20 cellular contexts compared by ENCODE assay signal in the genomic region with DNA sequence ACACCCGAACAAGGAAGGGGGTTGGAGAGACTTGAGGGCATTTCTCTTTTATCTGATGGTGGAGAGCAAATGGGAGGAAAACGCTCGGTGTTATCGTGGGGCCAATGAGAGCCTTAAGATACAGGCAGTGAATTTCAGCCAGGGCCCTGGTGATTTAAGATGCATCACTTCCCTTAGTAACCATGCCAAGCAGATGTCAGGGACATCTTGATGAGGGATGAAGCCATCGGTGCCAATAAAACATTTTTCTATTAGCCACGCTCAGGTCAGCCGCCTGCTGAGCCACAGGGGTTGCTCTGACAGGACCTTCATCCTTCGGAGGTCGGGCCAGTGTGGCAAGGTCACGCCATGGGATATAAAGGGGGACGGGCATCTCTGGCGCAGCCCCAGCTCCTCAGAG.
"Had no signal": no experiment of that assay in that cellular context is flagged by ENCODE, and none has a peak within 500 bp of the region (broad histone marks: within the 10 kb centered on the region; RNA-seq: fewer than 3 reads in every experiment).

No MANE protein-coding gene starts in this region.

- H3K27me3 ChIP-seq: breast epithelium, dorsolateral prefrontal cortex, gastroesophageal sphincter had no signal

- DNase-seq: activated B cell treated with CpG ODN at 0.5 μM for 24 hours; activated CD4-positive, alpha-beta T cell treated with anti-CD3 and anti-CD28 coated beads for 36 hours; activated CD4-positive, alpha-beta T cell treated with anti-CD3 and anti-CD28 coated beads, Interleukin-2, amount 50 U/mL, for 4 hours; activated CD8-positive, alpha-beta memory T cell treated with anti-CD3 and anti-CD28 coated beads for 24 hours; activated CD8-positive, alpha-beta memory T cell treated with anti-CD3 and anti-CD28 coated beads, Interleukin-2, amount 50 U/mL, for 4 hours; activated naive CD4-positive, alpha-beta T cell treated with Interleukin-2 at 50 U/mL for 16 hours; activated naive CD8-positive, alpha-beta T cell treated with anti-CD3 and anti-CD28 coated beads for 36 hours; activated T-cell treated with anti-CD3 and anti-CD28 coated beads, Interleukin-2, amount 50 U/mL, for 24 hours; dorsolateral prefrontal cortex; effector memory CD8-positive, alpha-beta T cell; head of caudate nucleus; left ventricle myocardium superior; mammary epithelial cell; stimulated activated CD4-positive, alpha-beta T cell treated with anti-CD3 and anti-CD28 coated beads, Interleukin-12 subunit alpha, Interleukin-12 subunit beta, amount 100 ng/mL, for 4 hours; stimulated activated CD4-positive, alpha-beta T cell treated with anti-CD3 and anti-CD28 coated beads, Interleukin-4, amount 100 ng/mL, for 4 hours; stimulated activated naive CD8-positive, alpha-beta T cell treated with anti-CD3 and anti-CD28 coated beads, Interleukin-15, Interleukin-2, amounts not matched to agents 100 U/mL and 50 U/mL, for 24 hours had no signal

- H3K27ac ChIP-seq: breast epithelium, gastroesophageal sphincter, parathyroid adenoma had no signal

- ATAC-seq: activated CD4-positive, alpha-beta T cell treated with anti-CD3 and anti-CD28 coated beads for 36 hours; effector memory CD8-positive, alpha-beta T cell; gastroesophageal sphincter; left ventricle myocardium superior; right cardiac atrium; stimulated activated naive CD8-positive, alpha-beta T cell treated with anti-CD3 and anti-CD28 coated beads, Interleukin-15, Interleukin-2, amounts not matched to agents 100 U/mL and 50 U/mL, for 24 hours had no signal

- H3K4me3 ChIP-seq: breast epithelium, dorsolateral prefrontal cortex, gastroesophageal sphincter had no signal

- H3K79me2 ChIP-seq: parathyroid adenoma had no signal

- H3K9me3 ChIP-seq: breast epithelium, gastroesophageal sphincter had no signal

- H3K36me3 ChIP-seq: breast epithelium, gastroesophageal sphincter had no signal

- H2AFZ ChIP-seq: parathyroid adenoma had no signal

- H3K9ac ChIP-seq: parathyroid adenoma had no signal

- H3K4me1 ChIP-seq: breast epithelium, gastroesophageal sphincter, parathyroid adenoma had no signal
